Comparison of ENCODE assay signal across 11 cellular contexts in the genomic region with DNA sequence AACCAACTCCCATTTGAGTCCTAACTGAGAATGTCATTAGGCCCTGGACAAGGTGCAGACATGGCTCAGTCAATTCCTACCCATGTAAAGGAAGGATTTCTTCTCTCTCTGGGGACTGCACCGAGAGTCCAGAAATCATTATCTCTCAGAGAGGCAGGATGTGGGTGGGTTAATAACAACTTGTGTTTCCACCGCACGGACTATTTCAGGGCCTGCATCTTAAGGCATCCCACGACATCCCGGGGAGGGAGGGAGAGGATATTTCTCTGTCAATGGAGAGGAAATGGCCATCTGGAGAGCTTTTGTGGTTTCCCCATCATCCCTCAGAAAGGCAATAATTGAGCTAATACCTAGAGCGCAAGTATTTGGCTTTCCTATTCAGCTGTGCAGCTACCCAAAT. TPM values are rescaled to one million over a fixed set of nuclear protein-coding genes. Genes with fewer than 3 reads are reported as not detected.
DNase-seq lines count a peak whose midpoint lies in the region; ATAC-seq and TF ChIP-seq lines count a peak whose summit lies in the region.
"Had no signal": no experiment of that assay in that cellular context is flagged by ENCODE, and none has a peak within 500 bp of the region (broad histone marks: within the 10 kb centered on the region; RNA-seq: fewer than 3 reads in every experiment).

No MANE protein-coding gene starts in this region.

- no peaks in the 10 kb centered on the region for H3K27me3 ChIP-seq in GM23338 (ENCODE audit: insufficient read depth)
- H3K27me3 ChIP-seq in ovary, result no peaks in the 10 kb centered on the region

- peaks cover 6% of the 10 kb centered on the region for H3K27me3 Mint-ChIP-seq in GM23338 (ENCODE audit: insufficient read depth, low read depth, poor library complexity)
- no peaks in the 10 kb centered on the region for H3K27me3 Mint-ChIP-seq in activated naive CD8-positive, alpha-beta T cell treated with anti-CD3 and anti-CD28 coated beads, Interleukin-2, amount 50 U/mL, for 24 hours

- H3K27ac ChIP-seq in GM23338 (ENCODE audit: low read depth) (no peak overlapping the region), ovary (no peak overlapping the region)

- H3K9me3 Mint-ChIP-seq in GM23338, result no peaks in the 10 kb centered on the region
- H3K9me3 Mint-ChIP-seq in activated naive CD8-positive, alpha-beta T cell treated with anti-CD3 and anti-CD28 coated beads, Interleukin-2, amount 50 U/mL, for 24 hours, result no peaks in the 10 kb centered on the region
- H3K9me3 Mint-ChIP-seq: natural killer cell had no signal

- peaks cover 19% of the 10 kb centered on the region for H3K4me1 Mint-ChIP-seq in GM23338
- peaks cover 9% of the 10 kb centered on the region for H3K4me1 Mint-ChIP-seq in activated naive CD8-positive, alpha-beta T cell treated with anti-CD3 and anti-CD28 coated beads, Interleukin-2, amount 50 U/mL, for 24 hours

- H3K4me3 ChIP-seq in GM23338 (no peak overlapping the region), ovary (no peak overlapping the region)

- peak overlapping the region; percentile 43; the same call in 1 of the 2 replicates for H3K27ac Mint-ChIP-seq in GM23338
- no peak overlapping the region for H3K27ac Mint-ChIP-seq in activated naive CD8-positive, alpha-beta T cell treated with anti-CD3 and anti-CD28 coated beads, Interleukin-2, amount 50 U/mL, for 24 hours

- no peak for TF ChIP-seq CTCF in GM23338 (conservative IDR thresholded peaks at IDR 0.05; ENCODE audit: low read depth in 2 of 2)
- TF ChIP-seq CTCF in ovary (IDR thresholded peaks at IDR 0.05), result no peak

- H3K36me3 Mint-ChIP-seq in GM23338 (ENCODE audit: low read depth), result no peaks in the 10 kb centered on the region
- H3K36me3 Mint-ChIP-seq in activated naive CD8-positive, alpha-beta T cell treated with anti-CD3 and anti-CD28 coated beads, Interleukin-2, amount 50 U/mL, for 24 hours (ENCODE audit: low read depth), result peaks cover 2% of the 10 kb centered on the region
- H3K36me3 Mint-ChIP-seq: natural killer cell had no signal

- no peak overlapping the region for H3K4me2 ChIP-seq in GM23338

- H3K4me3 Mint-ChIP-seq in GM23338, result no peak overlapping the region
- no peak overlapping the region for H3K4me3 Mint-ChIP-seq in activated naive CD8-positive, alpha-beta T cell treated with anti-CD3 and anti-CD28 coated beads, Interleukin-2, amount 50 U/mL, for 24 hours
- H3K4me3 Mint-ChIP-seq: natural killer cell had no signal

- no peaks in the 10 kb centered on the region for H3K9me2 ChIP-seq in GM23338 (ENCODE audit: insufficient read depth)

- no peaks in the 10 kb centered on the region for H4K20me1 ChIP-seq in GM23338 (replicated peaks; ENCODE audit: insufficient read depth)

- ATAC-seq in GM18870 (IDR thresholded peaks at IDR 0.05; ENCODE audit: unreplicated experiment), result peak; percentile 66
- ATAC-seq in GM23338, result no peak
- ATAC-seq in HG03457 (IDR thresholded peaks at IDR 0.05; ENCODE audit: unreplicated experiment), result peak; percentile 61
- ATAC-seq in activated naive CD8-positive, alpha-beta T cell treated with anti-CD3 and anti-CD28 coated beads, Interleukin-2, amount 50 U/mL, for 24 hours, result no peak
- ATAC-seq: natural killer cell had no signal

- no peak for TF ChIP-seq POLR2A in ovary (IDR thresholded peaks at IDR 0.05)

- H3K36me3 ChIP-seq in GM23338 (ENCODE audit: insufficient read depth) (no peaks in the 10 kb centered on the region), ovary (no peaks in the 10 kb centered on the region)

- no peaks in the 10 kb centered on the region for H3F3A ChIP-seq in GM23338 (replicated peaks; ENCODE audit: low read depth)

- whole genome bisulfite sequencing in ovary, 3 donors, result 48 to 55% (median 53%) methylated on average over 6 of the region's 6 CpGs

- intact Hi-C loops in ovary (cut with DNase I), result no loop called here

- H2AFZ ChIP-seq in GM23338, result no peak overlapping the region

- no peaks in the 10 kb centered on the region for H3K79me2 ChIP-seq in GM23338 (replicated peaks; ENCODE audit: insufficient read depth)

- DNase-seq in GM23338 (ENCODE audit: low spot score) (no peak), hepatic stellate cell (ENCODE audit: low spot score) (peak; percentile 58), C1 segment of cervical spinal cord (lab: John Stamatoyannopoulos, UW) (no peak), AG08396 (ENCODE audit: low spot score) (no peak), ovary (no peak)
- no peak for DNase-seq in activated naive CD8-positive, alpha-beta T cell treated with anti-CD3 and anti-CD28 coated beads, Interleukin-2, amount 50 U/mL, for 24 hours
- DNase-seq: effector memory CD4-positive, alpha-beta T cell; natural killer cell; NCI-H2081 had no signal

- H3K9me3 ChIP-seq in ovary, result no peaks in the 10 kb centered on the region

- H3K4me1 ChIP-seq in GM23338 (ENCODE audit: insufficient read depth) (peaks cover 11% of the 10 kb centered on the region), ovary (ENCODE audit: insufficient read depth) (no peaks in the 10 kb centered on the region)

- no peak for TF ChIP-seq EP300 in ovary (IDR thresholded peaks at IDR 0.05)

TF ChIP-seq in GM23338, 12 proteins besides CTCF, POLR2A, EP300 and RAD21 (continues in another document):
- TF ChIP-seq EZH2 (IDR thresholded peaks at IDR 0.05; ENCODE audit: low read depth, unreplicated experiment) (no peak), ZNF331 (CRISPR knock-in tag; IDR thresholded peaks at IDR 0.05; ENCODE audit: low read depth) (no peak), POLR2AphosphoS5 (IDR thresholded peaks at IDR 0.05; ENCODE audit: low read depth) (no peak), ZNF462 (CRISPR knock-in tag; IDR thresholded peaks at IDR 0.05) (no peak), JUNB (IDR thresholded peaks at IDR 0.05; ENCODE audit: unreplicated experiment) (no peak), EZH2phosphoT487 (IDR thresholded peaks at IDR 0.05; ENCODE audit: unreplicated experiment) (no peak), NANOG (IDR thresholded peaks at IDR 0.05; ENCODE audit: borderline replicate concordance) (no peak)

RNA-seq across cellular contexts. Expression of gene SARS1, which starts 46.6 kb away (rescaled TPM):
- total RNA-seq in GM23338 (2014; rRNA removed; shearing (Covaris generic)), result 166 and 168 TPM in 2 replicates
- polyA plus RNA-seq in GM23338 (2016; fragmentation: Nextera tagmentation; extraction: Ambion mirVana) (125 and 141 TPM in 2 replicates), ovary (100 to 1,000 TPM in 1 of 2 donors, 10 to 100 TPM in 1; 97.5 to 206 TPM)
- total RNA-seq in ovary, result 100 to 1,000 TPM in 6 of 7 donors, 10 to 100 TPM in 1; 83.7 to 317 (median 119) TPM

RNA-seq across cellular contexts. Expression of gene ELAPOR1, which starts 53.2 kb away (rescaled TPM):
- 2.1 and 2.4 TPM in 2 replicates for total RNA-seq in GM23338 (2014; rRNA removed; shearing (Covaris generic))
- polyA plus RNA-seq in GM23338 (2016; fragmentation: Nextera tagmentation; extraction: Ambion mirVana), result 0.92 and 1.2 TPM in 2 replicates
- total RNA-seq in ovary, result 10 to 100 TPM in 1 of 7 donors, 1 to 10 TPM in 4, under 1 TPM in 1, not detected in 1; 0.40 to 69.6 (median 3.9) TPM
- polyA plus RNA-seq in ovary, result under 1 TPM; 0.15 to 0.93 TPM

Comparison
In these comparisons a context has a peak if more than half of its experiments do, and no peak if none do; other contexts are left out.
1. ATAC-seq: peak in GM18870 (single experiment) and HG03457 (single experiment); none in GM23338 (single experiment) and activated naive CD8-positive, alpha-beta T cell treated with anti-CD3 and anti-CD28 coated beads, Interleukin-2, amount 50 U/mL, for 24 hours (single experiment).